In the genomic region with DNA sequence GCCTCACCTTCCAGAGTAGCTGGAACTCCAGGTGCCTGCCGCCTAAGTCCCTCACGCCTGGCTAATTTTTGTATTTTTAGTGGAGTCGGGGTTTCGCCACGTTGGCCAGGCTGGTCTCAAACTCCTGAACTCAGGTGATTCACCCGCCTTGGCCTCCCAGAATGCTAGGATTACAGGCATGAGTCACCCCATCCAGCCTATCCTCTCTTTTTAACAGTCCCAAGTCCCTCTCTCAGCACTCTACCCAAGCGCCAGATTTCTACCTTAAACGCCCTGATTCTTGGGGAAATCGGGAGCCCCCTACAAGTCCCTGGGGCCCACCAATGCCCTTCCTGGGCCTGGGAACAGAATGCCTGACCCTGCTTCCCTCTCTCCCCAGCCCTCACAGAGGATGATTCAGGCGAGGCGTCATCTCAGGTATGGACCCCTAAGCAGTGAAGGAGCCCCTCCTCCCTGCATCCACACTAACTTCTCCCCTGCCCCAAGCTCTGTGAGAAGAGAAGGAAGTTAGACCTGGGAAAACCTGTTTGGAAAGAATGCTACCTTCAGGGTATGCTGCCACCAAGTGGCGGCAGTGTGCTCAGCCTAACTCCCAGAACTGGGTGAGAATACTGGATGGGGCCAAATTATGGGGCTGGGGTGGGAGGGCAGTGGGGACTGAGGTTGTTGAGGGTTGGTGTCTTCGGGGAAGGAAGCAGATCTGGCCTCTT, we compare ENCODE assay signal across 12 cellular contexts. TPM values are rescaled to one million over a fixed set of nuclear protein-coding genes. Genes with fewer than 3 reads are reported as not detected.
DNase-seq lines count a peak whose midpoint lies in the region; ATAC-seq and TF ChIP-seq lines count a peak whose summit lies in the region.
"Had no signal": no experiment of that assay in that cellular context is flagged by ENCODE, and none has a peak within 500 bp of the region (broad histone marks: within the 10 kb centered on the region; RNA-seq: fewer than 3 reads in every experiment).

No MANE protein-coding gene starts in this region.

- no peak overlapping the region for H2AFZ ChIP-seq in OCI-LY3 (ENCODE audit: low read depth, low read length)

- no peak overlapping the region for H3K9ac ChIP-seq in OCI-LY3 (ENCODE audit: low read length)

- no peak overlapping the region for H3K4me2 ChIP-seq in OCI-LY3 (ENCODE audit: low read length)

- H3K27me3 ChIP-seq in OCI-LY3 (ENCODE audit: low read depth, low read length): peaks cover 13% of the 10 kb centered on the region; the same call in 1 of the 2 replicates

- no peak overlapping the region for H3K4me3 ChIP-seq in AG09309 (ENCODE audit: control insufficient read depth, low read depth, low read length)
- H3K4me3 ChIP-seq in OCI-LY3 (ENCODE audit: low read length): no peak overlapping the region
- H3K4me3 ChIP-seq in fibroblast of villous mesenchyme (ENCODE audit: low read depth, low read length): no peak overlapping the region

- TF ChIP-seq CTCF in AG09309 (IDR thresholded peaks at IDR 0.05; ENCODE audit: control insufficient read depth, insufficient read depth, low read depth, low read length, missing control alignments) (peak; percentile 76), GM12874 (IDR thresholded peaks at IDR 0.05; ENCODE audit: insufficient read depth, low read depth, low read length) (peak; percentile 80), OCI-LY3 (IDR thresholded peaks at IDR 0.05; ENCODE audit: low read depth, low read length) (peak; percentile 69), fibroblast of villous mesenchyme (IDR thresholded peaks at IDR 0.05; ENCODE audit: insufficient read depth, low read depth, low read length) (peak; percentile 54)

- H3K4me1 ChIP-seq in OCI-LY3 (ENCODE audit: low read length): peaks cover 17% of the 10 kb centered on the region

- no peak overlapping the region for H3K27ac ChIP-seq in OCI-LY3 (ENCODE audit: low read length)

- no peaks in the 10 kb centered on the region for H3K79me2 ChIP-seq in OCI-LY3 (ENCODE audit: low read length)

- H4K20me1 ChIP-seq in OCI-LY3 (ENCODE audit: insufficient read depth, low read length): no peaks in the 10 kb centered on the region

- no peaks in the 10 kb centered on the region for H3K36me3 ChIP-seq in OCI-LY3 (replicated peaks; ENCODE audit: low read depth, low read length)

- DNase-seq in AG09309 (ENCODE audit: low read depth) (no peak), fibroblast of villous mesenchyme (ENCODE audit: low read depth) (no peak), NCI-H774 (lab: John Stamatoyannopoulos, UW) (no peak), GDM1 (lab: John Stamatoyannopoulos, UW) (no peak)
- no peak for DNase-seq in activated naive CD4-positive, alpha-beta T cell treated with anti-CD3 and anti-CD28 coated beads, Interleukin-2, amount 50 U/mL, for 16 hours
- DNase-seq: naive B cell; NK-92 treated with Interleukin-12 subunit alpha and Interleukin-12 subunit beta, amount 100 ng/mL, for 24 hours had no signal

- no peaks in the 10 kb centered on the region for H3K9me3 ChIP-seq in OCI-LY3 (ENCODE audit: insufficient read depth, low read length)

- ATAC-seq in activated CD4-positive, CD25-positive, alpha-beta regulatory T cell treated with anti-CD3 and anti-CD28 coated beads, Interleukin-2, amount 50 U/mL, for 24 hours: no peak
- ATAC-seq: activated naive CD8-positive, alpha-beta T cell treated with anti-CD3 and anti-CD28 coated beads, Interleukin-2, amount 50 U/mL, for 24 hours had no signal

RNA-seq across cellular contexts. Expression of gene EBI3, which starts 20.8 kb away (rescaled TPM):
- 1.3 TPM in 1 of 2 replicates, not detected in the other for total RNA-seq in fibroblast of villous mesenchyme

RNA-seq across cellular contexts. Expression of gene ANKRD24, which starts 26.1 kb away (rescaled TPM):
- under 0.01 and 0.43 TPM in 2 replicates for total RNA-seq in fibroblast of villous mesenchyme

RNA-seq across cellular contexts. Expression of gene SIRT6, which starts 26.2 kb away (rescaled TPM):
- total RNA-seq in fibroblast of villous mesenchyme: 10.4 and 10.6 TPM in 2 replicates

RNA-seq across cellular contexts. Expression of gene YJU2, which starts 38.3 kb away (rescaled TPM):
- 13.0 and 19.0 TPM in 2 replicates for total RNA-seq in fibroblast of villous mesenchyme

RNA-seq across cellular contexts. Expression of gene CREB3L3, which starts 55.1 kb away (rescaled TPM):
- total RNA-seq in fibroblast of villous mesenchyme: not detected in 2 replicates
- total RNA-seq: subcutaneous adipose tissue had no signal
